ENCODE assay signal across 8 cellular contexts in genomic region chr1:220680085-220680687, GRCh38. TPM values are rescaled to one million over a fixed set of nuclear protein-coding genes. Genes with fewer than 3 reads are reported as not detected.
A peak's percentile ranks its signal among the peaks of the same experiment; 100 is the strongest.
DNase-seq lines count a peak whose midpoint lies in the region; ATAC-seq and TF ChIP-seq lines count a peak whose summit lies in the region.

No MANE protein-coding gene starts in this region.

- TF ChIP-seq CTCF in thoracic aorta (IDR thresholded peaks at IDR 0.05) = peak; percentile 77

- no peaks in the 10 kb centered on the region for H3K27me3 ChIP-seq in thoracic aorta (replicated peaks; ENCODE audit: insufficient read depth)

- H3K4me1 ChIP-seq in thoracic aorta (ENCODE audit: control insufficient read depth in 1 of 2, low read depth in 2 of 2) = no peaks in the 10 kb centered on the region

- H3K4me3 ChIP-seq in thoracic aorta = no peak overlapping the region

- no peaks in the 10 kb centered on the region for H3K9me3 ChIP-seq in thoracic aorta

- DNase-seq in DMS153 (lab: John Stamatoyannopoulos, UW) (peak; percentile 25), GM19238 (ENCODE audit: insufficient read length, low spot score) (peak; percentile 18), NCI-H2227 (lab: John Stamatoyannopoulos, UW; ENCODE audit: unreplicated experiment) (peak; percentile 47), amniotic epithelial cell (ENCODE audit: low read depth) (peak; percentile 36), iPS-NIHi7 (ENCODE audit: extremely low spot score) (peak; percentile 63), thoracic aorta (ENCODE audit: low spot score) (no peak), activated gamma-delta T cell (lab: John Stamatoyannopoulos, UW) (no peak)

- no peak overlapping the region for H3K27ac ChIP-seq in thoracic aorta

- H3K36me3 ChIP-seq in thoracic aorta = no peaks in the 10 kb centered on the region

- ATAC-seq in HG03064 (IDR thresholded peaks at IDR 0.05; ENCODE audit: low read depth, unreplicated experiment) (peak; percentile 77), thoracic aorta (ENCODE audit: insufficient number of reproducible peaks, low FRiP score, low read depth) (peak; percentile 60)

RNA-seq across cellular contexts. Expression of gene C1orf115, which starts 10.0 kb away (rescaled TPM):
- 1 to 10 TPM; 6.8 to 9.7 TPM for total RNA-seq in thoracic aorta

Comparison
In these comparisons a context has a peak if more than half of its experiments do, and no peak if none do; other contexts are left out.
1. DNase-seq: peak in DMS153 (single experiment), GM19238 (single experiment), NCI-H2227 (single experiment), amniotic epithelial cell (single experiment) and iPS-NIHi7 (single experiment); none in thoracic aorta (single experiment) and activated gamma-delta T cell (single experiment).